In genomic region chr2:186349508-186349907, GRCh38 we compare ENCODE assay signal across 9 cellular contexts.
DNase-seq lines count a peak whose midpoint lies in the region; TF ChIP-seq lines count a peak whose summit lies in the region.
"Had no signal": no experiment of that assay in that cellular context is flagged by ENCODE, and none has a peak within 500 bp of the region (broad histone marks: within the 10 kb centered on the region; RNA-seq: fewer than 3 reads in every experiment).

No MANE protein-coding gene starts in this region.

- TF ChIP-seq CTCF in fibroblast of lung (conservative IDR thresholded peaks at IDR 0.05 in 1 of 2, IDR thresholded peaks at IDR 0.05 in 1 of 2; ENCODE audit: low read depth in 1 of 2, low read length in 2 of 2) (no peak), GM13977 (IDR thresholded peaks at IDR 0.05; ENCODE audit: extremely low read depth, insufficient read depth, missing control alignments) (no peak), sigmoid colon (IDR thresholded peaks at IDR 0.05) (no peak)

- no peaks in the 10 kb centered on the region for H3K79me2 ChIP-seq in fibroblast of lung (ENCODE audit: control insufficient read depth, insufficient read depth, low read length)
- H3K79me2 ChIP-seq in mesendoderm (ENCODE audit: control insufficient read depth, insufficient read depth, low read length), result no peaks in the 10 kb centered on the region
- H3K79me2 ChIP-seq: parathyroid adenoma had no signal

- no peaks in the 10 kb centered on the region for H3K79me1 ChIP-seq in mesendoderm (ENCODE audit: low read length)

- H3K27me3 ChIP-seq in MG63 (no peaks in the 10 kb centered on the region), fibroblast of lung (ENCODE audit: control insufficient read depth, insufficient read depth, low read length) (no peaks in the 10 kb centered on the region), sigmoid colon (no peaks in the 10 kb centered on the region), mesendoderm (ENCODE audit: insufficient read depth, low read length, poor library complexity) (no peaks in the 10 kb centered on the region)

- no peak overlapping the region for H3K56ac ChIP-seq in mesendoderm (ENCODE audit: low read length)

- H3K4me3 ChIP-seq in MG63 (no peak overlapping the region), fibroblast of lung (replicated peaks in 1 of 4; ENCODE audit: control extremely low read depth in 1 of 4, insufficient read depth in 1 of 4, low read depth in 3 of 4, low read length in 4 of 4) (no peak overlapping the region), sigmoid colon (no peak overlapping the region), mesendoderm (ENCODE audit: low read length) (no peak overlapping the region)

- H3K23ac ChIP-seq in mesendoderm (ENCODE audit: low read length), result no peak overlapping the region

- no peak for TF ChIP-seq POLR2A in sigmoid colon (IDR thresholded peaks at IDR 0.05)

- H3K18ac ChIP-seq in mesendoderm (ENCODE audit: low read length), result no peak overlapping the region

- H2BK120ac ChIP-seq in mesendoderm (ENCODE audit: low read depth, low read length), result no peak overlapping the region

- H2AFZ ChIP-seq in fibroblast of lung (ENCODE audit: low read length), result no peak overlapping the region
- H2AFZ ChIP-seq: parathyroid adenoma had no signal

- no peak overlapping the region for H3K4me2 ChIP-seq in fibroblast of lung (ENCODE audit: extremely low read depth, insufficient read depth, low read length)
- no peak overlapping the region for H3K4me2 ChIP-seq in mesendoderm (ENCODE audit: low read length)

- H4K8ac ChIP-seq in mesendoderm (ENCODE audit: low read depth, low read length), result no peak overlapping the region

- H3K4me1 ChIP-seq in fibroblast of lung (ENCODE audit: control insufficient read depth, extremely low read depth, insufficient read depth, low read length), result no peaks in the 10 kb centered on the region
- H3K4me1 ChIP-seq in sigmoid colon, result peaks cover 0 to 44% (median 12%) of the 10 kb centered on the region in 4 donors
- no peaks in the 10 kb centered on the region for H3K4me1 ChIP-seq in mesendoderm (ENCODE audit: control insufficient read depth, low read depth, low read length)

- in situ Hi-C loops in GM13977 (cut with MboI; ENCODE audit: low pct_unique_long_range_greater_than_20kb, low sequenced_read_pairs, unreplicated experiment), result no loop called here

- WGBS in sigmoid colon, 2 donors, result 6 to 11% methylated on average over 2 of the region's 2 CpGs
- WGBS in mesendoderm (ENCODE audit: extremely low coverage, insufficient coverage, low lambda C conversion rate), result no CpG with 5 or more reads among the region's 2 CpGs

- H4K20me1 ChIP-seq in fibroblast of lung (ENCODE audit: control insufficient read depth, extremely low read depth, insufficient read depth, low read length), result no peaks in the 10 kb centered on the region

- H2BK15ac ChIP-seq in mesendoderm (replicated peaks; ENCODE audit: low read depth), result no peak overlapping the region

- DNase-seq in CMK (ENCODE audit: low read depth) (peak; percentile 27), HCEC 1CT (peak; percentile 92), MG63 (peak; percentile 57), fibroblast of lung (ENCODE audit: low read depth in 2 of 2) (peak; percentile 91 to 95), GM13977 (ENCODE audit: low spot score) (no peak), cardiac septum (ENCODE audit: low spot score) (no peak), sigmoid colon (no peak), mesendoderm (no peak)

- no peak overlapping the region for H4K5ac ChIP-seq in mesendoderm (ENCODE audit: low read length)

- H3K9ac ChIP-seq in fibroblast of lung (ENCODE audit: insufficient read depth, low read length), result no peak overlapping the region
- H3K9ac ChIP-seq in mesendoderm (ENCODE audit: low read length), result no peak overlapping the region
- H3K9ac ChIP-seq: parathyroid adenoma had no signal

- H2AK5ac ChIP-seq in mesendoderm (ENCODE audit: low read length), result no peak overlapping the region

- peaks cover 2% of the 10 kb centered on the region; the same call in 1 of the 2 replicates for H3K9me3 ChIP-seq in MG63
- H3K9me3 ChIP-seq in fibroblast of lung (ENCODE audit: control insufficient read depth, insufficient read depth, low read depth, low read length), result no peaks in the 10 kb centered on the region
- peaks cover 0 to 5% (median 0%) of the 10 kb centered on the region in 4 donors for H3K9me3 ChIP-seq in sigmoid colon

- H3K27ac ChIP-seq in fibroblast of lung (ENCODE audit: insufficient read depth, low read length), result no peak overlapping the region
- H3K27ac ChIP-seq in sigmoid colon, result no peak overlapping the region
- H3K27ac ChIP-seq in mesendoderm (ENCODE audit: low read depth, low read length), result no peak overlapping the region
- H3K27ac ChIP-seq: parathyroid adenoma had no signal

- no peak overlapping the region for H3K4ac ChIP-seq in mesendoderm (ENCODE audit: low read depth, low read length)

- no peak for TF ChIP-seq EP300 in sigmoid colon (IDR thresholded peaks at IDR 0.05)

- intact Hi-C loops in cardiac septum (cut with DNase I), result no loop called here
- intact Hi-C loops in sigmoid colon (cut with DNase I), result no loop called here

- no peaks in the 10 kb centered on the region for H3K36me3 ChIP-seq in MG63
- no peaks in the 10 kb centered on the region for H3K36me3 ChIP-seq in fibroblast of lung (ENCODE audit: control insufficient read depth, insufficient read depth, low read length)
- no peaks in the 10 kb centered on the region for H3K36me3 ChIP-seq in sigmoid colon
- H3K36me3 ChIP-seq in mesendoderm (ENCODE audit: control insufficient read depth, insufficient read depth, low read length), result no peaks in the 10 kb centered on the region

- no peak overlapping the region for H2BK5ac ChIP-seq in mesendoderm (ENCODE audit: low read length)

Comparison
In these comparisons a context has a peak if more than half of its experiments do, and no peak if none do; other contexts are left out.
1. DNase-seq: peak in CMK (single experiment), HCEC 1CT (single experiment), MG63 (single experiment) and fibroblast of lung (2 of 2); none in GM13977 (single experiment), cardiac septum (single experiment), sigmoid colon (single experiment) and mesendoderm (single experiment).